Comparison of ENCODE assay signal across 18 cellular contexts in the genomic region with DNA sequence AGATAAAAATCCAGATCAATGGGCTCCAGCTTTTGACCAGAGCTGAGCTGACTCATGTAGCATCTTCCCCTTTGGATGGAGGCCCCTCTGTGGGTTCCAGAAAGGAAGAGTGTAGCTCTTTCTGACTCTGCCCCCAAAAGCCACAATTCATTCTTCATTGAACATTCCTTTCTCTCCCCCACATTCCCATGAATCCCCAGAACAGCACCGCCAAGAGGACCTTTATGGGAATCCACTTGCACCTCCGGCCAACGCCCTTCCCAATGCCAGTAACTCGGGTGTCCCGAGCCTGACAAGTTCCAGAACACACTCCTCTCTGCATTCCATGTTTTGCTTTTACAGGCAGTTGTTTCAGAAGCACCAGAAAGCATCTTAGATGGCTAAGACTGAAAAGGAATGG.
DNase-seq lines count a peak whose midpoint lies in the region; ATAC-seq and TF ChIP-seq lines count a peak whose summit lies in the region.
"Had no signal": no experiment of that assay in that cellular context is flagged by ENCODE, and none has a peak within 500 bp of the region (broad histone marks: within the 10 kb centered on the region; RNA-seq: fewer than 3 reads in every experiment).

No MANE protein-coding gene starts in this region.

- H3K27me3 ChIP-seq in rectal smooth muscle tissue (ENCODE audit: control insufficient read depth, insufficient read depth, low read length): no peaks in the 10 kb centered on the region
- H3K27me3 ChIP-seq in uterus: no peaks in the 10 kb centered on the region
- H3K27me3 ChIP-seq: BLaER1, MG63 had no signal

- intact Hi-C loops in uterus (cut with DNase I; ENCODE audit: low total_unique reads): no loop called here

- H3K36me3 ChIP-seq in rectal smooth muscle tissue (ENCODE audit: control insufficient read depth, insufficient read depth, low read length) (no peaks in the 10 kb centered on the region), uterus (no peaks in the 10 kb centered on the region)
- H3K36me3 ChIP-seq: HAP-1, MG63 had no signal

- TF ChIP-seq POLR2A in uterus (IDR thresholded peaks at IDR 0.05): no peak

- peak in 2 of 4 experiments; percentile 10 to 16 for TF ChIP-seq CTCF in uterus (IDR thresholded peaks at IDR 0.05)

- no peak overlapping the region for H3K9ac ChIP-seq in rectal smooth muscle tissue (ENCODE audit: low read length)
- H3K9ac ChIP-seq: BLaER1, KMS-11 had no signal

- H3K36me3 Mint-ChIP-seq in activated CD8-positive, alpha-beta memory T cell treated with anti-CD3 and anti-CD28 coated beads, Interleukin-2, amount 10 ng/mL, durations not matched to agents 7 days and 5 days: no peaks in the 10 kb centered on the region
- H3K36me3 Mint-ChIP-seq: CD8-positive, alpha-beta T cell had no signal

- DNase-seq in activated CD8-positive, alpha-beta memory T cell treated with anti-CD3 and anti-CD28 coated beads, Interleukin-2, amount 10 ng/mL, durations not matched to agents 7 days and 5 days: peak; percentile 23
- no peak for DNase-seq in activated CD8-positive, alpha-beta memory T cell treated with anti-CD3 and anti-CD28 coated beads for 24 hours
- DNase-seq in islet precursor cell (peak; percentile 50), uterus (peak; percentile 73 to 84), middle frontal gyrus (ENCODE audit: extremely low spot score, low spot score) (no peak), NCI-H1105 (lab: John Stamatoyannopoulos, UW) (no peak)
- DNase-seq: MG63, NCI-H1092 treated with DMSO at 0.1 percent for 48 hours, NCI-H1694 treated with DMSO at 0.1 percent for 48 hours, NCI-H69, OCI-M1 had no signal

- peaks cover 5% of the 10 kb centered on the region for H3K9me3 Mint-ChIP-seq in activated CD8-positive, alpha-beta memory T cell treated with anti-CD3 and anti-CD28 coated beads, Interleukin-2, amount 10 ng/mL, durations not matched to agents 7 days and 5 days (ENCODE audit: low read depth)

- no peaks in the 10 kb centered on the region for H3K9me3 ChIP-seq in uterus
- H3K9me3 ChIP-seq: HAP-1, MG63 had no signal

- H3K27me3 Mint-ChIP-seq in activated CD8-positive, alpha-beta memory T cell treated with anti-CD3 and anti-CD28 coated beads, Interleukin-2, amount 10 ng/mL, durations not matched to agents 7 days and 5 days: peaks cover 2% of the 10 kb centered on the region

- H3K4me1 ChIP-seq in rectal smooth muscle tissue (ENCODE audit: control insufficient read depth, insufficient read depth, low read length): peaks cover 15% of the 10 kb centered on the region
- H3K4me1 ChIP-seq in uterus: no peaks in the 10 kb centered on the region
- H3K4me1 ChIP-seq: BLaER1, HAP-1 had no signal

- no peak overlapping the region for H3K4me3 Mint-ChIP-seq in activated CD8-positive, alpha-beta memory T cell treated with anti-CD3 and anti-CD28 coated beads, Interleukin-2, amount 10 ng/mL, durations not matched to agents 7 days and 5 days
- H3K4me3 Mint-ChIP-seq: CD8-positive, alpha-beta T cell had no signal

- H3K4me1 Mint-ChIP-seq in activated CD8-positive, alpha-beta memory T cell treated with anti-CD3 and anti-CD28 coated beads, Interleukin-2, amount 10 ng/mL, durations not matched to agents 7 days and 5 days: no peaks in the 10 kb centered on the region

- H3K27ac ChIP-seq in rectal smooth muscle tissue (ENCODE audit: low read depth, low read length): peak overlapping the region; percentile 68
- H3K27ac ChIP-seq in uterus: peak overlapping the region; percentile 59 to 69
- H3K27ac ChIP-seq: 22Rv1, BLaER1, KMS-11 had no signal

- no peak overlapping the region for H3K27ac Mint-ChIP-seq in activated CD8-positive, alpha-beta memory T cell treated with anti-CD3 and anti-CD28 coated beads, Interleukin-2, amount 10 ng/mL, durations not matched to agents 7 days and 5 days
- H3K27ac Mint-ChIP-seq: CD8-positive, alpha-beta T cell had no signal

- no peak overlapping the region for H3K4me3 ChIP-seq in rectal smooth muscle tissue (ENCODE audit: low read length)
- H3K4me3 ChIP-seq in uterus: no peak overlapping the region
- H3K4me3 ChIP-seq: BLaER1, HAP-1, MG63 had no signal

- CTCF ChIA-PET in activated CD8-positive, alpha-beta memory T cell treated with anti-CD3 and anti-CD28 coated beads, Interleukin-2, amount 10 ng/mL, durations not matched to agents 7 days and 5 days (lab: Charles Lee): interaction anchor here (0.6 kb wide), 1 partner anchor 1759 kb away, joined by 3 read pairs; no protein-coding TSS in a partner anchor

- ATAC-seq in activated CD8-positive, alpha-beta memory T cell treated with anti-CD3 and anti-CD28 coated beads, Interleukin-2, amount 10 ng/mL, durations not matched to agents 7 days and 5 days: no peak
- no peak for ATAC-seq in GM19463 (IDR thresholded peaks at IDR 0.05; ENCODE audit: unreplicated experiment)
- ATAC-seq: CD8-positive, alpha-beta T cell had no signal

Comparison
In these comparisons a context has a peak if more than half of its experiments do, and no peak if none do; other contexts are left out.
1. DNase-seq: peak in activated CD8-positive, alpha-beta memory T cell treated with anti-CD3 and anti-CD28 coated beads, Interleukin-2, amount 10 ng/mL, durations not matched to agents 7 days and 5 days (single experiment), islet precursor cell (single experiment) and uterus (2 of 2); none in activated CD8-positive, alpha-beta memory T cell treated with anti-CD3 and anti-CD28 coated beads for 24 hours (single experiment), middle frontal gyrus (single experiment) and NCI-H1105 (single experiment).